In the genomic region with DNA sequence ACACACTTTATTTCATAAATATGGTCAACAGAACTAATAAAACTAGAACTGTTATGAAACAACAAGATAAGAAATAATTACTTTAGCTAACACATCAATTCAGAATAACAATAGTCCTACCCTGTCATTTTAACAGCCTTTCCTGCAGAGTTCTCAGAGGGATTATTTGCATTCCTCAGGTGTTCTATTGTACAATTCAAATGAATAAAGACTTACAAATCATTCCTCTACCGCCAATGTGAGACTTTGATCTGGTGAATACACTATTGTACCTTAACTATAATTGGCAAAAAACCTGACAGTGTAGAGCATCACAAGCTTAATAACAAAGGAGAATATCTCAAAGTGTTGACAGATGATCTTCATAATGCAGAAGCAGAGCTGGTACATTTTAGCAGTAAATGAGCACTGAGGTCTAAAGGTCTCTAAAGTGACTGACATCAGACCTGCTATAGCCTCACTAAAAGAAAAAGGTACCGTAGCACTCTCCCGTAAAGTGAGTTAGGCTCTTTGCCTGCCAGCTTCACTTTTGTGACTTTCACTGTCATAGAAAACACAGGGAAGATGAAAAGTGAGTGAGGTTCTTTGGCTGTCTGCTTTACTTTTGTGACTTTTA, we compare ENCODE assay signal across 20 cellular contexts.
DNase-seq lines count a peak whose midpoint lies in the region; FAIRE-seq and TF ChIP-seq lines count a peak whose summit lies in the region.
"Had no signal": no experiment of that assay in that cellular context is flagged by ENCODE, and none has a peak within 500 bp of the region (broad histone marks: within the 10 kb centered on the region; RNA-seq: fewer than 3 reads in every experiment).

No MANE protein-coding gene starts in this region.

- no peaks in the 10 kb centered on the region for H3K27me3 ChIP-seq in keratinocyte (ENCODE audit: control insufficient read depth, extremely low read depth, insufficient read depth, low read length)
- H3K27me3 ChIP-seq in SK-N-SH (ENCODE audit: insufficient read depth): no peaks in the 10 kb centered on the region

- DNase-seq in NCI-H748 (lab: John Stamatoyannopoulos, UW; ENCODE audit: unreplicated experiment): peak; percentile 45
- DNase-seq in NCI-H748 treated with DMSO at 0.1 percent for 48 hours (lab: John Stamatoyannopoulos, UW): no peak
- DNase-seq in NCI-H526 (lab: John Stamatoyannopoulos, UW): peak; percentile 36 to 57
- no peak for DNase-seq in keratinocyte (ENCODE audit: low read depth, low spot score)
- no peak for DNase-seq in NOMO-1 treated with DMSO at 0.1 percent for 48 hours (lab: John Stamatoyannopoulos, UW; ENCODE audit: unreplicated experiment)
- DNase-seq in SK-N-SH: no peak
- DNase-seq in NCI-H2196 treated with DMSO at 0.1 percent for 48 hours (lab: John Stamatoyannopoulos, UW; ENCODE audit: unreplicated experiment): no peak
- DNase-seq: DMS153, DND-41, NCI-H1092 treated with DMSO at 0.1 percent for 48 hours, NCI-H1694, NCI-H2029 treated with DMSO at 0.1 percent for 48 hours, NCI-H2171, NCI-H345, NCI-H510A treated with DMSO at 0.1 percent for 48 hours, SHP77 had no signal

- H3K4me2 ChIP-seq in keratinocyte (ENCODE audit: control insufficient read depth, extremely low read depth, insufficient read depth, low read depth, low read length) (no peak overlapping the region), SK-N-SH (no peak overlapping the region)

- TF ChIP-seq RAD21 in SK-N-SH (IDR thresholded peaks at IDR 0.05; ENCODE audit: low read length): no peak

- H3K36me3 ChIP-seq in keratinocyte (ENCODE audit: control insufficient read depth in 2 of 2, extremely low read depth in 1 of 2, insufficient read depth in 2 of 2, low read length in 2 of 2) (peaks cover 2 to 6% of the 10 kb centered on the region in 2 experiments), SK-N-SH (replicated peaks in 1 of 2; ENCODE audit: control insufficient read depth in 1 of 2, insufficient read depth in 2 of 2, low read length in 1 of 2) (peaks cover 4 to 14% of the 10 kb centered on the region in 2 experiments)

- no peak overlapping the region for H3K4me3 ChIP-seq in keratinocyte (ENCODE audit: control insufficient read depth in 2 of 3, extremely low read depth in 1 of 3, insufficient read depth in 2 of 3, low read depth in 1 of 3, low read length in 3 of 3)
- no peak overlapping the region for H3K4me3 ChIP-seq in SK-N-SH (ENCODE audit: low read depth in 2 of 2, low read length in 1 of 2)

- H3K9me3 ChIP-seq in keratinocyte (ENCODE audit: control insufficient read depth, low read depth, low read length) (no peaks in the 10 kb centered on the region), SK-N-SH (no peaks in the 10 kb centered on the region)

- no peak for TF ChIP-seq CTCF in keratinocyte (optimal IDR thresholded peaks at IDR 0.05 in 1 of 3, IDR thresholded peaks at IDR 0.05 in 1 of 3, conservative IDR thresholded peaks at IDR 0.05 in 1 of 3; ENCODE audit: extremely low read depth in 1 of 3, insufficient read depth in 2 of 3, low read length in 3 of 3)
- no peak for TF ChIP-seq CTCF in SK-N-SH (IDR thresholded peaks at IDR 0.05)

- no peaks in the 10 kb centered on the region for H3K79me2 ChIP-seq in keratinocyte (ENCODE audit: control insufficient read depth, insufficient read depth, low read length)
- H3K79me2 ChIP-seq in SK-N-SH (ENCODE audit: insufficient read depth): no peaks in the 10 kb centered on the region

- CTCF ChIA-PET in SK-N-SH (lab: Yijun Ruan, JAX): interaction anchor here (0.7 kb wide), 1 partner anchor 9 kb away, joined by 3 read pairs; no protein-coding TSS in a partner anchor

- FAIRE-seq in keratinocyte (lab: Jason Lieb, UNC): peak; percentile 5
- FAIRE-seq: GM12892, GM18507 had no signal

- no peak overlapping the region for H2AFZ ChIP-seq in keratinocyte (ENCODE audit: control insufficient read depth, low read length)
- no peak overlapping the region for H2AFZ ChIP-seq in SK-N-SH (ENCODE audit: low read depth)

- H3K4me1 ChIP-seq in keratinocyte (ENCODE audit: control insufficient read depth, extremely low read depth, insufficient read depth, low read length) (no peaks in the 10 kb centered on the region), SK-N-SH (ENCODE audit: control insufficient read depth in 1 of 2, insufficient read depth in 2 of 2, low read depth in 1 of 2, low read length in 1 of 2) (no peaks in the 10 kb centered on the region; a peak in 1 of 4 replicates)

- dilution Hi-C loops in keratinocyte (cut with MboI; ENCODE audit: extremely low pct_ligation_motif_present, low sequenced_read_pairs): no loop called here

- no peak for TF ChIP-seq EP300 in SK-N-SH (IDR thresholded peaks at IDR 0.05; ENCODE audit: borderline replicate concordance in 1 of 2, low read depth in 1 of 2, low read length in 1 of 2)

- no peaks in the 10 kb centered on the region for H3K9me1 ChIP-seq in keratinocyte (ENCODE audit: control insufficient read depth, extremely low read depth, insufficient read depth, low read length)

- POLR2A ChIA-PET in SK-N-SH (lab: Yijun Ruan, JAX): no interaction called here

- no peak overlapping the region for H3K9ac ChIP-seq in keratinocyte (ENCODE audit: control insufficient read depth, extremely low read depth, insufficient read depth, low read length)
- H3K9ac ChIP-seq in SK-N-SH: no peak overlapping the region

- peaks cover 3% of the 10 kb centered on the region for H3F3A ChIP-seq in SK-N-SH (replicated peaks; ENCODE audit: insufficient read depth)

- H3K27ac ChIP-seq in keratinocyte (ENCODE audit: control insufficient read depth, insufficient read depth, low read length) (no peak overlapping the region), SK-N-SH (ENCODE audit: low read depth in 2 of 2, low read length in 1 of 2) (no peak overlapping the region)
- H3K27ac ChIP-seq: HL-60, RWPE1 had no signal

- WGBS in SK-N-SH (ENCODE audit: low lambda C conversion rate): 93% methylated on average over 3 of the region's 3 CpGs

- no peaks in the 10 kb centered on the region for H3K9me2 ChIP-seq in SK-N-SH

- H4K20me1 ChIP-seq in keratinocyte (ENCODE audit: control insufficient read depth, extremely low read depth, insufficient read depth, low read length) (peaks cover 2% of the 10 kb centered on the region), SK-N-SH (ENCODE audit: insufficient read depth) (no peaks in the 10 kb centered on the region)

TF ChIP-seq in SK-N-SH, 30 proteins besides CTCF, POLR2A, EP300 and RAD21 (continues in another document):
- TF ChIP-seq SMC3 (IDR thresholded peaks at IDR 0.05; ENCODE audit: low read depth, low read length): no peak
- TF ChIP-seq FOXM1 (IDR thresholded peaks at IDR 0.05; ENCODE audit: low read depth): no peak
- TF ChIP-seq GATA2 (CRISPR knock-in tag; IDR thresholded peaks at IDR 0.05): no peak
- TF ChIP-seq RFX5 (IDR thresholded peaks at IDR 0.05; ENCODE audit: low read length): no peak
- TF ChIP-seq RCOR1 (IDR thresholded peaks at IDR 0.05; ENCODE audit: low read length): no peak
- no peak for TF ChIP-seq MEF2A (IDR thresholded peaks at IDR 0.05; ENCODE audit: borderline replicate concordance, low read depth)
- TF ChIP-seq YY1 (IDR thresholded peaks at IDR 0.05; ENCODE audit: low read depth): no peak
- no peak for TF ChIP-seq ZBTB33 (IDR thresholded peaks at IDR 0.05; ENCODE audit: borderline replicate concordance, low read depth)
- no peak for TF ChIP-seq JUND (IDR thresholded peaks at IDR 0.05)
- TF ChIP-seq IRF3 (IDR thresholded peaks at IDR 0.05; ENCODE audit: low read depth, low read length): no peak
- TF ChIP-seq USF1 (IDR thresholded peaks at IDR 0.05; ENCODE audit: borderline replicate concordance, low read depth): no peak
- TF ChIP-seq TEAD4 (IDR thresholded peaks at IDR 0.05; ENCODE audit: borderline replicate concordance, insufficient read depth): no peak
- no peak for TF ChIP-seq TAF1 (IDR thresholded peaks at IDR 0.05; ENCODE audit: borderline replicate concordance, low read depth, low read length)
- no peak for TF ChIP-seq RXRA (IDR thresholded peaks at IDR 0.05; ENCODE audit: borderline replicate concordance, low read depth)
- no peak for TF ChIP-seq SIN3A (IDR thresholded peaks at IDR 0.05; ENCODE audit: borderline replicate concordance, low read depth, low read length)
- no peak for TF ChIP-seq EZH2phosphoT487 (IDR thresholded peaks at IDR 0.05; ENCODE audit: borderline replicate concordance, low read depth)
- TF ChIP-seq NFIC (IDR thresholded peaks at IDR 0.05; ENCODE audit: borderline replicate concordance): no peak
- no peak for TF ChIP-seq FOSL2 (IDR thresholded peaks at IDR 0.05; ENCODE audit: borderline replicate concordance, low read depth)

Comparison
In these comparisons a context has a peak if more than half of its experiments do, and no peak if none do; other contexts are left out.
1. DNase-seq: peak in NCI-H748 (single experiment) and NCI-H526 (2 of 2); none in NCI-H748 treated with DMSO at 0.1 percent for 48 hours (single experiment), keratinocyte (single experiment), NOMO-1 treated with DMSO at 0.1 percent for 48 hours (single experiment), SK-N-SH (single experiment) and NCI-H2196 treated with DMSO at 0.1 percent for 48 hours (single experiment).